Comparison of ENCODE assay signal across 8 cellular contexts in the genomic region with DNA sequence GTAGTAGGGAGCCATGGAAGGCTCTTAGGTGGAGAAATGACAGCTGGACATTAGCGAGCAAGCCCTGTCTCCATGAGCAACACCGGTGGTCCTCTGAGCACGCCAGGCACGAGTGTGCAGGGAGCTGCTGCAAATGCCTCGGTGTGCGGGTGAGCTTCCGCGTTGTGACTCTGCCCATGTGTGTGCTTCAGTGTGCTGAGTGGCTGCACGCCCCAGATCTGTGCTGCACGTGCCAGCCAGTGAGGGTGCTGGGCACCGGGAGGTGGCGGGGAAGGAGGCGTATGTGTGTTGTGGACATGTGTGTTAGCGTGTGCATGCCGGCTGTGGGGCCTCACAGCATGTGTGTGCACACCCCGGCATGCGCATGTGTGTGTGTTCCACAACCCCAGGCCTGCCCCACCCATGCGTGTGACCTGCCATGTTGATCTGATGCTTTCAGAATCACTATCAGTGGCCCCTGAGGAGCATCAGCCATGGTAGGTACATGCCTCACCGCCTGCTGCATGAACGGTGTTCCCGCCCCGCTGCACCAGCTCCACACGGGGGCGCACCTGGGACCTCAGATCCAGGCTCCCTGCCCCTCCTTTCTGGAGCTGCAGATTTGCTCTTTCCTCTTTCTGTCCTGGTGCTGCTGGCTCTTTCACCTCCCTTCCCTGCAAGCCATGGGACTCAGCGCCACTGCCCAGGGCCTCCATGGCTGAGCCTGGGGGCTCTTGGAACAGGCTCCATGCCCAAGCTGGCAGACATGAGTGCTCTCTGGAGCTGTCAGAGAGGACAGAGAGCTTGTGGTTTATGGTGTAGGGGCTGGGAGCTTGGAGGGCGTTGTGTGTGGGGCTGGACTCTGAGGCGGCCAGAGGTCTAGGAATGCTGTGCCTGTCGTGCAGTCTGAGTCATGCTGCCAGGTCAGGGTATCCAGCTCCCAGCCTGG.
DNase-seq lines count a peak whose midpoint lies in the region; ATAC-seq and TF ChIP-seq lines count a peak whose summit lies in the region.

No MANE protein-coding gene starts in this region.

- CTCF ChIA-PET in CD4-positive, alpha-beta memory T cell (lab: Charles Lee; ENCODE audit: partially characterized antibody), result interaction anchor here (0.6 to 4.3 kb wide), 3 partner anchors 48 to 333 kb away, joined by 3 to 27 read pairs (median 4); no protein-coding TSS in a partner anchor
- CTCF ChIA-PET in naive thymus-derived CD4-positive, alpha-beta T cell (lab: Charles Lee), result interaction anchor here (0.9 to 1.4 kb wide), 2 partner anchors 11 to 332 kb away, joined by 3 to 4 read pairs; no protein-coding TSS in a partner anchor

- H3K27me3 Mint-ChIP-seq in CD4-positive, alpha-beta memory T cell, result peaks cover 2 to 4% of the 10 kb centered on the region in 2 donors
- peaks cover 13% of the 10 kb centered on the region for H3K27me3 Mint-ChIP-seq in HFFc6 (ENCODE audit: insufficient read depth)
- no peaks in the 10 kb centered on the region for H3K27me3 Mint-ChIP-seq in chondrocyte (ENCODE audit: low read depth)
- H3K27me3 Mint-ChIP-seq in naive thymus-derived CD4-positive, alpha-beta T cell, result peaks cover 0 to 4% (median 0%) of the 10 kb centered on the region in 5 donors

- H3K4me1 ChIP-seq in CD4-positive, alpha-beta memory T cell (ENCODE audit: insufficient read depth, low read length), result no peaks in the 10 kb centered on the region
- H3K4me1 ChIP-seq in naive thymus-derived CD4-positive, alpha-beta T cell (ENCODE audit: control insufficient read depth in 2 of 2, insufficient read depth in 2 of 2, low read length in 2 of 2), result no peaks in the 10 kb centered on the region

- H3K4me3 ChIP-seq in CD4-positive, alpha-beta memory T cell (ENCODE audit: low read length in 2 of 2), result no peak overlapping the region
- H3K4me3 ChIP-seq in naive thymus-derived CD4-positive, alpha-beta T cell (ENCODE audit: low read length), result no peak overlapping the region

- H3K36me3 Mint-ChIP-seq in CD4-positive, alpha-beta memory T cell, result no peaks in the 10 kb centered on the region
- no peaks in the 10 kb centered on the region for H3K36me3 Mint-ChIP-seq in HFFc6 (ENCODE audit: low read depth)
- H3K36me3 Mint-ChIP-seq in chondrocyte (ENCODE audit: low read depth), result no peaks in the 10 kb centered on the region
- no peaks in the 10 kb centered on the region for H3K36me3 Mint-ChIP-seq in naive thymus-derived CD4-positive, alpha-beta T cell

- no peaks in the 10 kb centered on the region for H3K36me3 ChIP-seq in CD4-positive, alpha-beta memory T cell (ENCODE audit: insufficient read depth, low read length)
- no peaks in the 10 kb centered on the region for H3K36me3 ChIP-seq in naive thymus-derived CD4-positive, alpha-beta T cell (ENCODE audit: control insufficient read depth in 2 of 3, insufficient read depth in 3 of 3, low read length in 3 of 3)

- no peak overlapping the region for H3K4me3 Mint-ChIP-seq in CD4-positive, alpha-beta memory T cell
- peak overlapping the region; percentile 48 for H3K4me3 Mint-ChIP-seq in HFFc6
- peak overlapping the region; percentile 40 for H3K4me3 Mint-ChIP-seq in chondrocyte (ENCODE audit: unreplicated experiment)
- H3K4me3 Mint-ChIP-seq in naive thymus-derived CD4-positive, alpha-beta T cell, result no peak overlapping the region

- intact Hi-C loops in CD4-positive, alpha-beta memory T cell (cut with micrococcal nuclease), result no loop called here
- intact Hi-C loops in naive thymus-derived CD4-positive, alpha-beta T cell (cut with micrococcal nuclease), result no loop called here

- peak; percentile 84 for ATAC-seq in SK-N-SH treated with all-trans-retinoic acid at 6 μM for 48 hours
- peak; percentile 36 for ATAC-seq in naive thymus-derived CD4-positive, alpha-beta T cell
- no peak for ATAC-seq in GM18868 (IDR thresholded peaks at IDR 0.05; ENCODE audit: unreplicated experiment)

- H3K9me3 ChIP-seq in CD4-positive, alpha-beta memory T cell (ENCODE audit: control insufficient read depth in 1 of 2, low read length in 2 of 2), result no peaks in the 10 kb centered on the region
- no peaks in the 10 kb centered on the region for H3K9me3 ChIP-seq in naive thymus-derived CD4-positive, alpha-beta T cell (ENCODE audit: control insufficient read depth in 2 of 3, low read length in 3 of 3)

- POLR2A ChIA-PET in CD4-positive, alpha-beta memory T cell (lab: Charles Lee; ENCODE audit: partially characterized antibody), result no interaction called here
- POLR2A ChIA-PET in naive thymus-derived CD4-positive, alpha-beta T cell (lab: Charles Lee), result no interaction called here

- peak in 3 of 5 donors; percentile 12 to 36 (median 18) for DNase-seq in CD4-positive, alpha-beta memory T cell
- peak; percentile 50 for DNase-seq in HFFc6
- no peak for DNase-seq in chondrocyte (ENCODE audit: low spot score)
- DNase-seq in naive thymus-derived CD4-positive, alpha-beta T cell, result peak in 4 of 9 donors; percentile 12 to 26 (median 18)
- DNase-seq in NCI-H510A treated with DMSO at 0.1 percent for 48 hours (lab: John Stamatoyannopoulos, UW), result no peak
- no peak for DNase-seq in globus pallidus (ENCODE audit: low spot score)

- H3K27ac ChIP-seq in CD4-positive, alpha-beta memory T cell (ENCODE audit: low read depth, low read length), result no peak overlapping the region
- H3K27ac ChIP-seq in naive thymus-derived CD4-positive, alpha-beta T cell (ENCODE audit: low read depth, low read length), result no peak overlapping the region

- no peaks in the 10 kb centered on the region for H3K9me3 Mint-ChIP-seq in CD4-positive, alpha-beta memory T cell
- H3K9me3 Mint-ChIP-seq in HFFc6 (no peaks in the 10 kb centered on the region), chondrocyte (ENCODE audit: low read depth) (no peaks in the 10 kb centered on the region)
- no peaks in the 10 kb centered on the region for H3K9me3 Mint-ChIP-seq in naive thymus-derived CD4-positive, alpha-beta T cell

- no peak overlapping the region for H3K27ac Mint-ChIP-seq in CD4-positive, alpha-beta memory T cell
- H3K27ac Mint-ChIP-seq in HFFc6, result peak overlapping the region; percentile 14
- peak overlapping the region; percentile 82 for H3K27ac Mint-ChIP-seq in chondrocyte (ENCODE audit: unreplicated experiment)
- H3K27ac Mint-ChIP-seq in naive thymus-derived CD4-positive, alpha-beta T cell, result no peak overlapping the region

- H3K4me1 Mint-ChIP-seq in CD4-positive, alpha-beta memory T cell, result no peaks in the 10 kb centered on the region
- H3K4me1 Mint-ChIP-seq in HFFc6 (ENCODE audit: low read depth), result peaks cover 17% of the 10 kb centered on the region
- peaks cover 33% of the 10 kb centered on the region for H3K4me1 Mint-ChIP-seq in chondrocyte (ENCODE audit: low read depth)
- peaks cover 0 to 5% (median 0%) of the 10 kb centered on the region in 7 donors for H3K4me1 Mint-ChIP-seq in naive thymus-derived CD4-positive, alpha-beta T cell

- TF ChIP-seq CTCF in HFFc6 (IDR thresholded peaks at IDR 0.05) (peak; percentile 72), chondrocyte (IDR thresholded peaks at IDR 0.05) (no peak)

- H3K27me3 ChIP-seq in CD4-positive, alpha-beta memory T cell (ENCODE audit: insufficient read depth, low read length), result no peaks in the 10 kb centered on the region
- H3K27me3 ChIP-seq in naive thymus-derived CD4-positive, alpha-beta T cell (ENCODE audit: control insufficient read depth in 2 of 2, insufficient read depth in 2 of 2, low read length in 2 of 2), result no peaks in the 10 kb centered on the region

TF ChIP-seq in SK-N-SH treated with all-trans-retinoic acid at 6 μM for 48 hours, 23 proteins besides CTCF, POLR2A, EP300 and RAD21 (continues in another document):
- TF ChIP-seq, protein P1, sequence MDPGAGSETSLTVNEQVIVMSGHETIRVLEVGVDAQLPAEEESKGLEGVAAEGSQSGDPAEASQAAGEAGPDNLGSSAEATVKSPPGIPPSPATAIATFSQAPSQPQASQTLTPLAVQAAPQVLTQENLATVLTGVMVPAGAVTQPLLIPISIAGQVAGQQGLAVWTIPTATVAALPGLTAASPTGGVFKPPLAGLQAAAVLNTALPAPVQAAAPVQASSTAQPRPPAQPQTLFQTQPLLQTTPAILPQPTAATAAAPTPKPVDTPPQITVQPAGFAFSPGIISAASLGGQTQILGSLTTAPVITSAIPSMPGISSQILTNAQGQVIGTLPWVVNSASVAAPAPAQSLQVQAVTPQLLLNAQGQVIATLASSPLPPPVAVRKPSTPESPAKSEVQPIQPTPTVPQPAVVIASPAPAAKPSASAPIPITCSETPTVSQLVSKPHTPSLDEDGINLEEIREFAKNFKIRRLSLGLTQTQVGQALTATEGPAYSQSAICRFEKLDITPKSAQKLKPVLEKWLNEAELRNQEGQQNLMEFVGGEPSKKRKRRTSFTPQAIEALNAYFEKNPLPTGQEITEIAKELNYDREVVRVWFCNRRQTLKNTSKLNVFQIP (CRISPR knock-in tag; IDR thresholded peaks at IDR 0.05; ENCODE audit: borderline replicate concordance, low read depth), result no peak
- no peak for TF ChIP-seq TOX (CRISPR knock-in tag; IDR thresholded peaks at IDR 0.05; ENCODE audit: borderline replicate concordance)
- no peak for TF ChIP-seq CSDC2 (CRISPR knock-in tag; IDR thresholded peaks at IDR 0.05)
- TF ChIP-seq, protein P2, sequence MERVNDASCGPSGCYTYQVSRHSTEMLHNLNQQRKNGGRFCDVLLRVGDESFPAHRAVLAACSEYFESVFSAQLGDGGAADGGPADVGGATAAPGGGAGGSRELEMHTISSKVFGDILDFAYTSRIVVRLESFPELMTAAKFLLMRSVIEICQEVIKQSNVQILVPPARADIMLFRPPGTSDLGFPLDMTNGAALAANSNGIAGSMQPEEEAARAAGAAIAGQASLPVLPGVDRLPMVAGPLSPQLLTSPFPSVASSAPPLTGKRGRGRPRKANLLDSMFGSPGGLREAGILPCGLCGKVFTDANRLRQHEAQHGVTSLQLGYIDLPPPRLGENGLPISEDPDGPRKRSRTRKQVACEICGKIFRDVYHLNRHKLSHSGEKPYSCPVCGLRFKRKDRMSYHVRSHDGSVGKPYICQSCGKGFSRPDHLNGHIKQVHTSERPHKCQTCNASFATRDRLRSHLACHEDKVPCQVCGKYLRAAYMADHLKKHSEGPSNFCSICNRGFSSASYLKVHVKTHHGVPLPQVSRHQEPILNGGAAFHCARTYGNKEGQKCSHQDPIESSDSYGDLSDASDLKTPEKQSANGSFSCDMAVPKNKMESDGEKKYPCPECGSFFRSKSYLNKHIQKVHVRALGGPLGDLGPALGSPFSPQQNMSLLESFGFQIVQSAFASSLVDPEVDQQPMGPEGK (CRISPR knock-in tag; IDR thresholded peaks at IDR 0.05; ENCODE audit: borderline replicate concordance), result no peak
- no peak for TF ChIP-seq OSR1 (CRISPR knock-in tag; IDR thresholded peaks at IDR 0.05)
- no peak for TF ChIP-seq ZNF565 (CRISPR knock-in tag; conservative IDR thresholded peaks at IDR 0.05; ENCODE audit: low read depth)
- TF ChIP-seq ESRRG (CRISPR knock-in tag; IDR thresholded peaks at IDR 0.05), result no peak

Comparison
In these comparisons a context has a peak if more than half of its experiments do, and no peak if none do; other contexts are left out.
1. DNase-seq: peak in CD4-positive, alpha-beta memory T cell (3 of 5) and HFFc6 (single experiment); none in chondrocyte (single experiment), NCI-H510A treated with DMSO at 0.1 percent for 48 hours (single experiment) and globus pallidus (single experiment).
2. H3K27ac Mint-ChIP-seq: peak in HFFc6 (single experiment) and chondrocyte (single experiment); none in CD4-positive, alpha-beta memory T cell (0 of 7) and naive thymus-derived CD4-positive, alpha-beta T cell (0 of 9).
3. H3K4me3 Mint-ChIP-seq: peak in HFFc6 (single experiment) and chondrocyte (single experiment); none in CD4-positive, alpha-beta memory T cell (0 of 8) and naive thymus-derived CD4-positive, alpha-beta T cell (0 of 10).